Comparison of ENCODE assay signal across 8 cellular contexts in genomic region chr12:108839011-108839889, GRCh38. TPM values are rescaled to one million over a fixed set of nuclear protein-coding genes. Genes with fewer than 3 reads are reported as not detected.
DNase-seq lines count a peak whose midpoint lies in the region; ATAC-seq, FAIRE-seq and TF ChIP-seq lines count a peak whose summit lies in the region.
"Had no signal": no experiment of that assay in that cellular context is flagged by ENCODE, and none has a peak within 500 bp of the region (broad histone marks: within the 10 kb centered on the region; RNA-seq: fewer than 3 reads in every experiment).

No MANE protein-coding gene starts in this region.

- peak overlapping the region; percentile 19 for H3K9ac ChIP-seq in keratinocyte (ENCODE audit: control insufficient read depth, extremely low read depth, insufficient read depth, low read length)

- no peak overlapping the region for H3K4me2 ChIP-seq in keratinocyte (ENCODE audit: control insufficient read depth, extremely low read depth, insufficient read depth, low read depth, low read length)

- H3K4me3 ChIP-seq in ascending aorta (no peak overlapping the region), keratinocyte (ENCODE audit: control insufficient read depth in 2 of 3, extremely low read depth in 1 of 3, insufficient read depth in 2 of 3, low read depth in 1 of 3, low read length in 3 of 3) (no peak overlapping the region), suprapubic skin (no peak overlapping the region), HAP-1 (no peak overlapping the region)

- no peaks in the 10 kb centered on the region for H3K9me1 ChIP-seq in keratinocyte (ENCODE audit: control insufficient read depth, extremely low read depth, insufficient read depth, low read length)

- H3K27ac ChIP-seq in ascending aorta, result peak overlapping the region; percentile 96 to 97
- peak overlapping the region; percentile 82 for H3K27ac ChIP-seq in keratinocyte (ENCODE audit: control insufficient read depth, insufficient read depth, low read length)
- H3K27ac ChIP-seq in suprapubic skin, result peak overlapping the region; percentile 84

- 27% methylated on average over 6 of the region's 6 CpGs for WGBS in suprapubic skin

- in situ Hi-C loops in KBM-7 (cut with MboI; ENCODE audit: low pct_unique_long_range_greater_than_20kb, low sequenced_read_pairs) (no loop called here), HAP-1 (cut with MboI; ENCODE audit: low sequenced_read_pairs) (no loop called here)

- peaks cover 11 to 14% of the 10 kb centered on the region in 2 donors for H3K36me3 ChIP-seq in ascending aorta
- H3K36me3 ChIP-seq in keratinocyte (ENCODE audit: control insufficient read depth in 2 of 2, extremely low read depth in 1 of 2, insufficient read depth in 2 of 2, low read length in 2 of 2), result peaks cover 23 to 31% of the 10 kb centered on the region in 2 experiments
- no peaks in the 10 kb centered on the region for H3K36me3 ChIP-seq in suprapubic skin
- peaks cover 11% of the 10 kb centered on the region for H3K36me3 ChIP-seq in HAP-1 (replicated peaks)

- no peak for ATAC-seq in HG03025 (IDR thresholded peaks at IDR 0.05; ENCODE audit: low FRiP score, unreplicated experiment)

- H4K20me1 ChIP-seq in keratinocyte (ENCODE audit: control insufficient read depth, extremely low read depth, insufficient read depth, low read length), result no peaks in the 10 kb centered on the region

- DNase-seq in KBM-7 (peak; percentile 32), ascending aorta (ENCODE audit: low spot score in 2 of 2) (peak; percentile 72 to 96), keratinocyte (ENCODE audit: low read depth, low spot score) (no peak), suprapubic skin (ENCODE audit: low spot score in 2 of 2) (peak in 1 of 2 donors; percentile 86), HAP-1 (ENCODE audit: low spot score in 2 of 2) (no peak), NCI-H2227 treated with DMSO at 0.1 percent for 48 hours (lab: John Stamatoyannopoulos, UW) (no peak)

- no peak for FAIRE-seq in keratinocyte (lab: Jason Lieb, UNC)

- H2AFZ ChIP-seq in keratinocyte (ENCODE audit: control insufficient read depth, low read length), result no peak overlapping the region

- H3K4me1 ChIP-seq in ascending aorta (peaks cover 32 to 53% of the 10 kb centered on the region in 2 donors), keratinocyte (ENCODE audit: control insufficient read depth, extremely low read depth, insufficient read depth, low read length) (peaks cover 58% of the 10 kb centered on the region), suprapubic skin (peaks cover 58% of the 10 kb centered on the region), HAP-1 (no peaks in the 10 kb centered on the region)

- TF ChIP-seq CTCF in ascending aorta (IDR thresholded peaks at IDR 0.05) (no peak), keratinocyte (optimal IDR thresholded peaks at IDR 0.05 in 1 of 3, IDR thresholded peaks at IDR 0.05 in 1 of 3, conservative IDR thresholded peaks at IDR 0.05 in 1 of 3; ENCODE audit: extremely low read depth in 1 of 3, insufficient read depth in 2 of 3, low read length in 3 of 3) (no peak), suprapubic skin (IDR thresholded peaks at IDR 0.05) (no peak)

- H3K9me3 ChIP-seq in ascending aorta (no peaks in the 10 kb centered on the region), keratinocyte (ENCODE audit: control insufficient read depth, low read depth, low read length) (no peaks in the 10 kb centered on the region), suprapubic skin (no peaks in the 10 kb centered on the region), HAP-1 (no peaks in the 10 kb centered on the region)

- dilution Hi-C loops in keratinocyte (cut with MboI; ENCODE audit: extremely low pct_ligation_motif_present, low sequenced_read_pairs), result no loop called here

- H3K79me2 ChIP-seq in keratinocyte (ENCODE audit: control insufficient read depth, insufficient read depth, low read length), result peaks cover 64% of the 10 kb centered on the region

- intact Hi-C loops in ascending aorta (cut with DNase I), result loop anchor here (1.0 to 5.0 kb wide), 5 partner anchors 15 to 623 kb away; partner anchors contain the start of gene CORO1C

- H3K27me3 ChIP-seq in ascending aorta (no peaks in the 10 kb centered on the region), keratinocyte (ENCODE audit: control insufficient read depth, extremely low read depth, insufficient read depth, low read length) (no peaks in the 10 kb centered on the region), suprapubic skin (no peaks in the 10 kb centered on the region), HAP-1 (ENCODE audit: low read depth) (no peaks in the 10 kb centered on the region)

- TF ChIP-seq POLR2A in suprapubic skin (IDR thresholded peaks at IDR 0.05), result no peak

- TF ChIP-seq EP300 in suprapubic skin (IDR thresholded peaks at IDR 0.05), result no peak

RNA-seq across cellular contexts. Expression of gene SSH1, which starts 18.1 kb away (rescaled TPM):
- total RNA-seq in ascending aorta, result 16.1 TPM
- 16.4 to 23.6 TPM (median 21.2 TPM) in 3 replicates for polyA plus RNA-seq in keratinocyte
- 12.4 TPM for polyA plus RNA-seq in keratinocyte (2011; ENCODE audit: low read depth)
- polyA plus RNA-seq in keratinocyte (2011; cell fraction: cytosol; rRNA removed), result 17.3 and 21.4 TPM in 2 replicates
- polyA plus RNA-seq in keratinocyte (2011; cell fraction: nucleus; rRNA removed), result 37.1 and 57.1 TPM in 2 replicates
- polyA plus RNA-seq in keratinocyte (2012; ENCODE audit: low replicate concordance), result 11.1 and 24.4 TPM in 2 replicates
- polyA minus RNA-seq in keratinocyte, result 30.7 to 64.1 TPM (median 44.2 TPM) in 3 replicates
- polyA minus RNA-seq in keratinocyte (2011; cell fraction: cytosol; rRNA and poly(A)+ RNA removed), result 20.3 TPM
- polyA minus RNA-seq in keratinocyte (2011; cell fraction: nucleus; rRNA and poly(A)+ RNA removed), result 36.5 and 76.2 TPM in 2 replicates
- total RNA-seq in suprapubic skin, result 10 to 100 TPM; 11.2 to 26.0 (median 15.8) TPM

RNA-seq across cellular contexts. Expression of gene DAO, which starts 40.6 kb away (rescaled TPM):
- not detected for total RNA-seq in ascending aorta
- not detected in 3 replicates for polyA plus RNA-seq in keratinocyte
- not detected for polyA plus RNA-seq in keratinocyte (2011; ENCODE audit: low read depth)
- polyA plus RNA-seq in keratinocyte (2011; cell fraction: cytosol; rRNA removed), result not detected in 2 replicates
- not detected in 2 replicates for polyA plus RNA-seq in keratinocyte (2011; cell fraction: nucleus; rRNA removed)
- polyA plus RNA-seq in keratinocyte (2012; ENCODE audit: low replicate concordance), result not detected in 2 replicates
- polyA minus RNA-seq in keratinocyte, result not detected in 3 replicates
- not detected for polyA minus RNA-seq in keratinocyte (2011; cell fraction: cytosol; rRNA and poly(A)+ RNA removed)
- not detected in 2 replicates for polyA minus RNA-seq in keratinocyte (2011; cell fraction: nucleus; rRNA and poly(A)+ RNA removed)
- total RNA-seq in suprapubic skin, result not detected
- total RNA-seq: dermis microvascular lymphatic vessel endothelial cell had no signal

Comparison
In these comparisons a context has a peak if more than half of its experiments do, and no peak if none do; other contexts are left out.
1. DNase-seq: peak in KBM-7 (single experiment) and ascending aorta (2 of 2); none in keratinocyte (single experiment), HAP-1 (0 of 2) and NCI-H2227 treated with DMSO at 0.1 percent for 48 hours (single experiment).
2. Peak in every context shown above with its lines, with median percentiles within 50 percentile points of each other: H3K27ac ChIP-seq.